1 cellular context compared by ENCODE assay signal in the genomic region with DNA sequence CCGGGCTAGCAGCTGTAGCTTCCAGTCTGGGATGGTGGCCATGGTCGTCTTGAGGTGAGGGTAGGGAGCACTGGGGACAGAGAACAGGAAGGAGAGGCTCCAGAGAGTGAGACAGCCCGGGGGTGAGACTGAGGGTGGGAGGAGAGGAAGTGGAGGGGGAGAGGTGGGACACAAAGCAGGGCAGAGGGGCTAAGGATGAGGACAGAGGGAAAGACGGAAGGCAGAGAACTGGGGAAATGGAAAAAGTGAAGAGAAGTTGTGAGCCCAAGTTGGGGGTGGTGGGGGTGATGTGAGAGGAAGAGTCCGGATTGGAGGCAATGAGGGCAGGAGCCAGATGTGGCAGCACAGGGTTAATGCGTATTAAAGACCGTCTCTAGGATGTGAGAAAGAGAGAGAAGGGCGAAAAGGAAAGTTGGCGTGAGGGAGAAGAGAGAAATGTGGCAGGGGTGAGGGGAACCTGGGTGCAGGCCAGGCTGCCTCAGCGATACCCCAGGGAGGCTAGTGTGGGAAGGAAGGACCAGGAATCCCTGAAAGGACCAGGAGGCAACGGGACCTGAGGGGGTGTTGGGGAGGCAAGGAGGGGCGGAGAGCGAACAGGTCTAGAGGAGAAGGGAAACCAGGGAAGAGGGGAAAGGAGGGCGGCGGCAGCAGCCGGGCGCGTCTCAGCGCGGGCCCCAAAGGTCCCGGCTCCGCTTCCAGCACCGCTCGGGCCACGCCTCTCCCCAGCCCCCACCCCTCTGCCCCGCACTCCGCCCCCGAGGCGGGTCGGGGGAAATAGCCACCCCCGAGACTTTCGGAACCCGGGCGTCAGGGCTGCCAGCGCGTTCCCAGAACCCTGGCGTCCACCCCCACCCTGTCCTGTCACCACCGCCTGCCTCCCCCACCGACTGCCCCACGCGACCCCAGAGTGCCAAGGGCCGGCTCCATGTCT.
TF ChIP-seq lines count a peak whose summit lies in the region.

A gene with protein sequence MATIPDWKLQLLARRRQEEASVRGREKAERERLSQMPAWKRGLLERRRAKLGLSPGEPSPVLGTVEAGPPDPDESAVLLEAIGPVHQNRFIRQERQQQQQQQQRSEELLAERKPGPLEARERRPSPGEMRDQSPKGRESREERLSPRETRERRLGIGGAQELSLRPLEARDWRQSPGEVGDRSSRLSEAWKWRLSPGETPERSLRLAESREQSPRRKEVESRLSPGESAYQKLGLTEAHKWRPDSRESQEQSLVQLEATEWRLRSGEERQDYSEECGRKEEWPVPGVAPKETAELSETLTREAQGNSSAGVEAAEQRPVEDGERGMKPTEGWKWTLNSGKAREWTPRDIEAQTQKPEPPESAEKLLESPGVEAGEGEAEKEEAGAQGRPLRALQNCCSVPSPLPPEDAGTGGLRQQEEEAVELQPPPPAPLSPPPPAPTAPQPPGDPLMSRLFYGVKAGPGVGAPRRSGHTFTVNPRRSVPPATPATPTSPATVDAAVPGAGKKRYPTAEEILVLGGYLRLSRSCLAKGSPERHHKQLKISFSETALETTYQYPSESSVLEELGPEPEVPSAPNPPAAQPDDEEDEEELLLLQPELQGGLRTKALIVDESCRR (minus strand): TSS at position 669 of the 931 bp plus-strand sequence. CDS start 627 bp downstream, at position 42.

TF ChIP-seq in K562, 482 proteins besides CTCF, POLR2A, EP300 and RAD21 (continued from another document and continues in another):
- TF ChIP-seq, protein P1, sequence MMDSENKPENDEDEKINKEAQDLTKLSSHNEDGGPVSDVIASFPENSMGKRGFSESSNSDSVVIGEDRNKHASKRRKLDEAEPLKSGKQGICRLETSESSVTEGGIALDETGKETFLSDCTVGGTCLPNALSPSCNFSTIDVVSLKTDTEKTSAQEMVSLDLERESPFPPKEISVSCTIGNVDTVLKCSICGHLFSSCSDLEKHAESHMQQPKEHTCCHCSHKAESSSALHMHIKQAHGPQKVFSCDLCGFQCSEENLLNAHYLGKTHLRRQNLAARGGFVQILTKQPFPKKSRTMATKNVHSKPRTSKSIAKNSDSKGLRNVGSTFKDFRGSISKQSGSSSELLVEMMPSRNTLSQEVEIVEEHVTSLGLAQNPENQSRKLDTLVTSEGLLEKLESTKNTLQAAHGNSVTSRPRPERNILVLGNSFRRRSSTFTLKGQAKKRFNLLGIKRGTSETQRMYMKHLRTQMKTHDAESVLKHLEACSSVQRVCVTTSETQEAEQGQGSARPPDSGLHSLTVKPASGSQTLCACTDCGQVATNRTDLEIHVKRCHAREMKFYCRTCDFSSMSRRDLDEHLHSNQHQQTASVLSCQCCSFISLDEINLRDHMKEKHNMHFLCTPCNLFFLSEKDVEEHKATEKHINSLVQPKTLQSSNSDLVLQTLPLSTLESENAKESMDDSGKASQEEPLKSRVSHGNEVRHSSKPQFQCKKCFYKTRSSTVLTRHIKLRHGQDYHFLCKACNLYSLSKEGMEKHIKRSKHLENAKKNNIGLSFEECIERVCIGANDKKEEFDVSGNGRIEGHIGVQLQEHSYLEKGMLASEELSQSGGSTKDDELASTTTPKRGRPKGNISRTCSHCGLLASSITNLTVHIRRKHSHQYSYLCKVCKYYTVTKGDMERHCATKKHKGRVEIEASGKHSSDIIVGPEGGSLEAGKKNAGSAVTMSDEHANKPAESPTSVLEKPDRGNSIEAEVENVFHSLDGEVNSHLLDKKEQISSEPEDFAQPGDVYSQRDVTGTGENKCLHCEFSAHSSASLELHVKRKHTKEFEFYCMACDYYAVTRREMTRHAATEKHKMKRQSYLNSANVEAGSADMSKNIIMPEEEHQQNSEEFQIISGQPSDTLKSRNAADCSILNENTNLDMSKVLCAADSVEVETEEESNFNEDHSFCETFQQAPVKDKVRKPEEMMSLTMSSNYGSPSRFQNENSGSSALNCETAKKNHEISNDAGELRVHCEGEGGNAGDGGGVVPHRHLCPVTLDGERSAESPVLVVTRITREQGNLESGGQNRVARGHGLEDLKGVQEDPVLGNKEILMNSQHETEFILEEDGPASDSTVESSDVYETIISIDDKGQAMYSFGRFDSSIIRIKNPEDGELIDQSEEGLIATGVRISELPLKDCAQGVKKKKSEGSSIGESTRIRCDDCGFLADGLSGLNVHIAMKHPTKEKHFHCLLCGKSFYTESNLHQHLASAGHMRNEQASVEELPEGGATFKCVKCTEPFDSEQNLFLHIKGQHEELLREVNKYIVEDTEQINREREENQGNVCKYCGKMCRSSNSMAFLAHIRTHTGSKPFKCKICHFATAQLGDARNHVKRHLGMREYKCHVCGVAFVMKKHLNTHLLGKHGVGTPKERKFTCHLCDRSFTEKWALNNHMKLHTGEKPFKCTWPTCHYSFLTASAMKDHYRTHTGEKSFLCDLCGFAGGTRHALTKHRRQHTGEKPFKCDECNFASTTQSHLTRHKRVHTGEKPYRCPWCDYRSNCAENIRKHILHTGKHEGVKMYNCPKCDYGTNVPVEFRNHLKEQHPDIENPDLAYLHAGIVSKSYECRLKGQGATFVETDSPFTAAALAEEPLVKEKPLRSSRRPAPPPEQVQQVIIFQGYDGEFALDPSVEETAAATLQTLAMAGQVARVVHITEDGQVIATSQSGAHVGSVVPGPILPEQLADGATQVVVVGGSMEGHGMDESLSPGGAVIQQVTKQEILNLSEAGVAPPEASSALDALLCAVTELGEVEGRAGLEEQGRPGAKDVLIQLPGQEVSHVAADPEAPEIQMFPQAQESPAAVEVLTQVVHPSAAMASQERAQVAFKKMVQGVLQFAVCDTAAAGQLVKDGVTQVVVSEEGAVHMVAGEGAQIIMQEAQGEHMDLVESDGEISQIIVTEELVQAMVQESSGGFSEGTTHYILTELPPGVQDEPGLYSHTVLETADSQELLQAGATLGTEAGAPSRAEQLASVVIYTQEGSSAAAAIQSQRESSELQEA (IDR thresholded peaks at IDR 0.05; ENCODE audit: low read depth): peak; percentile 57; the same call in 1 of the 2 replicates
- TF ChIP-seq EWSR1 (IDR thresholded peaks at IDR 0.05; ENCODE audit: borderline replicate concordance, low read depth, partially characterized antibody): no peak
- TF ChIP-seq XRCC4 (IDR thresholded peaks at IDR 0.05; ENCODE audit: extremely low read depth, insufficient read depth, insufficient read length): no peak
- no peak for TF ChIP-seq ZNF77 (CRISPR knock-in tag; IDR thresholded peaks at IDR 0.05)
- no peak for TF ChIP-seq ZNF354B (CRISPR knock-in tag; IDR thresholded peaks at IDR 0.05)
- TF ChIP-seq CTCFL (IDR thresholded peaks at IDR 0.05; ENCODE audit: borderline replicate concordance, insufficient read depth, low read depth, low read length, poor library complexity, severe bottlenecking): no peak
- TF ChIP-seq CREBBP (IDR thresholded peaks at IDR 0.05; ENCODE audit: low read depth, low read length): no peak
- TF ChIP-seq POLR2B (IDR thresholded peaks at IDR 0.05; ENCODE audit: low read depth, partially characterized antibody): peak; percentile 57
- peak; percentile 85 for TF ChIP-seq ZNF436 (CRISPR knock-in tag; IDR thresholded peaks at IDR 0.05)
- TF ChIP-seq ZNF263 (CRISPR knock-in tag; IDR thresholded peaks at IDR 0.05; ENCODE audit: borderline replicate concordance): peak; percentile 53; the same call in 1 of the 2 replicates
- TF ChIP-seq RBM15 (IDR thresholded peaks at IDR 0.05; ENCODE audit: insufficient read depth, low read length): no peak
- TF ChIP-seq ILF3 (IDR thresholded peaks at IDR 0.05; ENCODE audit: borderline replicate concordance): no peak
- TF ChIP-seq SIRT6 (IDR thresholded peaks at IDR 0.05; ENCODE audit: low read depth, low read length): no peak
- no peak for TF ChIP-seq MLX (CRISPR knock-in tag; conservative IDR thresholded peaks at IDR 0.05)
- no peak for TF ChIP-seq HMG20B (CRISPR knock-in tag; IDR thresholded peaks at IDR 0.05)
- TF ChIP-seq, protein P2, sequence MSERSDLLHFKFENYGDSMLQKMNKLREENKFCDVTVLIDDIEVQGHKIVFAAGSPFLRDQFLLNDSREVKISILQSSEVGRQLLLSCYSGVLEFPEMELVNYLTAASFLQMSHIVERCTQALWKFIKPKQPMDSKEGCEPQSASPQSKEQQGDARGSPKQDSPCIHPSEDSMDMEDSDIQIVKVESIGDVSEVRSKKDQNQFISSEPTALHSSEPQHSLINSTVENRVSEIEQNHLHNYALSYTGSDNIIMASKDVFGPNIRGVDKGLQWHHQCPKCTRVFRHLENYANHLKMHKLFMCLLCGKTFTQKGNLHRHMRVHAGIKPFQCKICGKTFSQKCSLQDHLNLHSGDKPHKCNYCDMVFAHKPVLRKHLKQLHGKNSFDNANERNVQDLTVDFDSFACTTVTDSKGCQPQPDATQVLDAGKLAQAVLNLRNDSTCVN (CRISPR knock-in tag; IDR thresholded peaks at IDR 0.05): peak; percentile 71; the same call in 1 of the 2 replicates
- no peak for TF ChIP-seq TFAP4 (CRISPR knock-in tag; IDR thresholded peaks at IDR 0.05; ENCODE audit: borderline replicate concordance)
- no peak for TF ChIP-seq KLF6 (CRISPR knock-in tag; IDR thresholded peaks at IDR 0.05; ENCODE audit: borderline replicate concordance)
- TF ChIP-seq FOXJ3 (CRISPR knock-in tag; IDR thresholded peaks at IDR 0.05): no peak
- TF ChIP-seq FOXM1 (IDR thresholded peaks at IDR 0.05; ENCODE audit: low read depth): no peak; the same call in 1 of the 2 replicates
- no peak for TF ChIP-seq FOXM1 (CRISPR knock-in tag; IDR thresholded peaks at IDR 0.05; ENCODE audit: low read depth)
- no peak; the same call in 1 of the 2 replicates for TF ChIP-seq TRIM28 (IDR thresholded peaks at IDR 0.05)
- TF ChIP-seq, protein P3, sequence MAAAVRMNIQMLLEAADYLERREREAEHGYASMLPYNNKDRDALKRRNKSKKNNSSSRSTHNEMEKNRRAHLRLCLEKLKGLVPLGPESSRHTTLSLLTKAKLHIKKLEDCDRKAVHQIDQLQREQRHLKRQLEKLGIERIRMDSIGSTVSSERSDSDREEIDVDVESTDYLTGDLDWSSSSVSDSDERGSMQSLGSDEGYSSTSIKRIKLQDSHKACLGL (CRISPR knock-in tag; IDR thresholded peaks at IDR 0.05; ENCODE audit: borderline replicate concordance, poor library complexity, severe bottlenecking): no peak
- TF ChIP-seq ELF1 (tag; IDR thresholded peaks at IDR 0.05): 0 out of 2 replicates have a peak, but pooled peaks have one; percentile 12
- TF ChIP-seq, protein P4, sequence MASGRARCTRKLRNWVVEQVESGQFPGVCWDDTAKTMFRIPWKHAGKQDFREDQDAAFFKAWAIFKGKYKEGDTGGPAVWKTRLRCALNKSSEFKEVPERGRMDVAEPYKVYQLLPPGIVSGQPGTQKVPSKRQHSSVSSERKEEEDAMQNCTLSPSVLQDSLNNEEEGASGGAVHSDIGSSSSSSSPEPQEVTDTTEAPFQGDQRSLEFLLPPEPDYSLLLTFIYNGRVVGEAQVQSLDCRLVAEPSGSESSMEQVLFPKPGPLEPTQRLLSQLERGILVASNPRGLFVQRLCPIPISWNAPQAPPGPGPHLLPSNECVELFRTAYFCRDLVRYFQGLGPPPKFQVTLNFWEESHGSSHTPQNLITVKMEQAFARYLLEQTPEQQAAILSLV (tag; IDR thresholded peaks at IDR 0.05): no peak
- no peak for TF ChIP-seq ZNF444 (CRISPR knock-in tag; IDR thresholded peaks at IDR 0.05)
- no peak for TF ChIP-seq ZNF197 (CRISPR knock-in tag; IDR thresholded peaks at IDR 0.05; ENCODE audit: low read depth)
- no peak for TF ChIP-seq HSF4 (CRISPR knock-in tag; IDR thresholded peaks at IDR 0.05; ENCODE audit: borderline replicate concordance)
- TF ChIP-seq, protein P5, sequence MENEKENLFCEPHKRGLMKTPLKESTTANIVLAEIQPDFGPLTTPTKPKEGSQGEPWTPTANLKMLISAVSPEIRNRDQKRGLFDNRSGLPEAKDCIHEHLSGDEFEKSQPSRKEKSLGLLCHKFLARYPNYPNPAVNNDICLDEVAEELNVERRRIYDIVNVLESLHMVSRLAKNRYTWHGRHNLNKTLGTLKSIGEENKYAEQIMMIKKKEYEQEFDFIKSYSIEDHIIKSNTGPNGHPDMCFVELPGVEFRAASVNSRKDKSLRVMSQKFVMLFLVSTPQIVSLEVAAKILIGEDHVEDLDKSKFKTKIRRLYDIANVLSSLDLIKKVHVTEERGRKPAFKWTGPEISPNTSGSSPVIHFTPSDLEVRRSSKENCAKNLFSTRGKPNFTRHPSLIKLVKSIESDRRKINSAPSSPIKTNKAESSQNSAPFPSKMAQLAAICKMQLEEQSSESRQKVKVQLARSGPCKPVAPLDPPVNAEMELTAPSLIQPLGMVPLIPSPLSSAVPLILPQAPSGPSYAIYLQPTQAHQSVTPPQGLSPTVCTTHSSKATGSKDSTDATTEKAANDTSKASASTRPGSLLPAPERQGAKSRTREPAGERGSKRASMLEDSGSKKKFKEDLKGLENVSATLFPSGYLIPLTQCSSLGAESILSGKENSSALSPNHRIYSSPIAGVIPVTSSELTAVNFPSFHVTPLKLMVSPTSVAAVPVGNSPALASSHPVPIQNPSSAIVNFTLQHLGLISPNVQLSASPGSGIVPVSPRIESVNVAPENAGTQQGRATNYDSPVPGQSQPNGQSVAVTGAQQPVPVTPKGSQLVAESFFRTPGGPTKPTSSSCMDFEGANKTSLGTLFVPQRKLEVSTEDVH (IDR thresholded peaks at IDR 0.05; ENCODE audit: low read depth, partially characterized antibody): no peak
- TF ChIP-seq E2F4 (CRISPR knock-in tag; IDR thresholded peaks at IDR 0.05; ENCODE audit: low read depth): no peak
- no peak for TF ChIP-seq GATA2 (CRISPR knock-in tag; IDR thresholded peaks at IDR 0.05)
